ENCODE assay signal across 10 cellular contexts in genomic region chr1:25565188-25565591, GRCh38. TPM values are rescaled to one million over a fixed set of nuclear protein-coding genes. Genes with fewer than 3 reads are reported as not detected.
DNase-seq lines count a peak whose midpoint lies in the region; ATAC-seq and TF ChIP-seq lines count a peak whose summit lies in the region.
"Had no signal": no experiment of that assay in that cellular context is flagged by ENCODE, and none has a peak within 500 bp of the region (broad histone marks: within the 10 kb centered on the region; RNA-seq: fewer than 3 reads in every experiment).

No MANE protein-coding gene starts in this region.

- CTCF ChIA-PET in Caco-2 (lab: Charles Lee) = interaction anchor here (0.6 to 0.7 kb wide), 3 partner anchors 39 to 423 kb away, joined by 3 read pairs; no protein-coding TSS in a partner anchor

- no peaks in the 10 kb centered on the region for H3K9me2 ChIP-seq in GM23248 (ENCODE audit: insufficient read depth)

- peak; percentile 48 for DNase-seq in NCI-H2171 treated with DMSO at 0.1 percent for 48 hours (lab: John Stamatoyannopoulos, UW)
- no peak for DNase-seq in activated T-cell treated with anti-CD3 and anti-CD28 coated beads, Interleukin-2, amount 50 U/mL, for 4 hours
- peak; percentile 50 for DNase-seq in stimulated activated naive CD8-positive, alpha-beta T cell treated with anti-CD3 and anti-CD28 coated beads, Interleukin-15, Interleukin-2, amounts not matched to agents 100 U/mL and 50 U/mL, for 24 hours
- DNase-seq in midbrain (lab: John Stamatoyannopoulos, UW) = no peak
- no peak for DNase-seq in GM23248
- DNase-seq in cerebellum (ENCODE audit: low spot score) = no peak
- no peak for DNase-seq in Caco-2
- DNase-seq: NCI-H226 had no signal

- BruUV-seq in Caco-2 (replicated peaks; lab: Mats Ljungman, UMichigan) = no TSS peak

- no peak for TF ChIP-seq POLR2A in gastroesophageal sphincter (IDR thresholded peaks at IDR 0.05)

- H3K4me1 Mint-ChIP-seq in activated T-cell treated with anti-CD3 and anti-CD28 coated beads, Interleukin-2, amount 50 U/mL, for 4 hours (ENCODE audit: low read depth) = peaks cover 85% of the 10 kb centered on the region
- H3K4me1 Mint-ChIP-seq in Caco-2 (ENCODE audit: low read depth, unreplicated experiment) = peaks cover 9% of the 10 kb centered on the region

- in situ Hi-C loops in GM23248 (cut with MboI) = no loop called here

- WGBS in gastroesophageal sphincter (ENCODE audit: low coverage in 1 of 2), 2 donors = 0 to 25% methylated on average over 4 of the region's 8 CpGs
- 91 to 99% methylated on average over 7 to 8 of the region's 8 CpGs for WGBS in GM23248 (ENCODE audit: low coverage in 1 of 2, low lambda C conversion rate in 2 of 2, missing lambda C conversion rate in 2 of 2), 2 experiments

- H3F3A ChIP-seq in GM23248 (ENCODE audit: insufficient read depth) = peaks cover 40% of the 10 kb centered on the region

- H3K4me3 ChIP-seq in gastroesophageal sphincter (no peak overlapping the region), GM23248 (no peak overlapping the region), Caco-2 (ENCODE audit: low read depth, low read length) (no peak overlapping the region)

- H3K27me3 Mint-ChIP-seq in activated T-cell treated with anti-CD3 and anti-CD28 coated beads, Interleukin-2, amount 50 U/mL, for 4 hours (ENCODE audit: low read depth) = no peaks in the 10 kb centered on the region
- no peaks in the 10 kb centered on the region for H3K27me3 Mint-ChIP-seq in Caco-2 (ENCODE audit: insufficient read depth, unreplicated experiment)
- H3K27me3 Mint-ChIP-seq: memory B cell had no signal

- no peak overlapping the region for H3K27ac Mint-ChIP-seq in Caco-2 (ENCODE audit: unreplicated experiment)
- H3K27ac Mint-ChIP-seq: memory B cell had no signal

- no peak for TF ChIP-seq EP300 in gastroesophageal sphincter (IDR thresholded peaks at IDR 0.05)

- no peak overlapping the region for H3K9ac ChIP-seq in GM23248

- no peaks in the 10 kb centered on the region for H3K9me3 ChIP-seq in gastroesophageal sphincter
- H3K9me3 ChIP-seq in GM23248 (ENCODE audit: low read depth) = no peaks in the 10 kb centered on the region
- no peaks in the 10 kb centered on the region for H3K9me3 ChIP-seq in Caco-2

- H3K4me1 ChIP-seq in gastroesophageal sphincter (peaks cover 0 to 93% (median 41%) of the 10 kb centered on the region in 3 donors), GM23248 (ENCODE audit: insufficient read depth) (peaks cover 43% of the 10 kb centered on the region), Caco-2 (peaks cover 11% of the 10 kb centered on the region; the same call in 1 of the 2 replicates)

- intact Hi-C loops in Caco-2 (cut with micrococcal nuclease; ENCODE audit: unreplicated experiment) = no loop called here

- no peak overlapping the region for H3K4me2 ChIP-seq in GM23248 (ENCODE audit: unreplicated experiment)

- no peak overlapping the region for H2AFZ ChIP-seq in GM23248

- TF ChIP-seq CTCF in gastroesophageal sphincter (IDR thresholded peaks at IDR 0.05) (no peak), Caco-2 (IDR thresholded peaks at IDR 0.05; ENCODE audit: insufficient read depth in 1 of 2, low read depth in 1 of 2, low read length in 1 of 2, severe bottlenecking in 1 of 2, unreplicated experiment in 1 of 2) (no peak)

- H3K4me3 Mint-ChIP-seq in activated T-cell treated with anti-CD3 and anti-CD28 coated beads, Interleukin-2, amount 50 U/mL, for 4 hours = peak overlapping the region; percentile 82
- no peak overlapping the region for H3K4me3 Mint-ChIP-seq in Caco-2 (ENCODE audit: unreplicated experiment)
- H3K4me3 Mint-ChIP-seq: memory B cell had no signal

- H3K79me2 ChIP-seq in GM23248 (ENCODE audit: insufficient read depth) = no peaks in the 10 kb centered on the region

- POLR2A ChIA-PET in Caco-2 (lab: Charles Lee) = no interaction called here

- no peaks in the 10 kb centered on the region for H4K20me1 ChIP-seq in GM23248 (ENCODE audit: insufficient read depth)

- H3K27ac ChIP-seq in gastroesophageal sphincter (peak overlapping the region; percentile 25 to 92 (median 76)), GM23248 (no peak overlapping the region)

- peaks cover 0 to 39% of the 10 kb centered on the region in 2 donors for H3K36me3 ChIP-seq in gastroesophageal sphincter
- 0 out of 2 replicates have a peak, but pooled peaks cover 4% of the 10 kb centered on the region for H3K36me3 ChIP-seq in GM23248 (ENCODE audit: low read depth)
- H3K36me3 ChIP-seq in Caco-2 (ENCODE audit: control insufficient read depth, insufficient read depth, low read length) = no peaks in the 10 kb centered on the region; the same call in 1 of the 2 replicates

- ATAC-seq in activated T-cell treated with anti-CD3 and anti-CD28 coated beads, Interleukin-2, amount 50 U/mL, for 4 hours = peak; percentile 46 to 60
- ATAC-seq in gastroesophageal sphincter = no peak
- ATAC-seq in stimulated activated naive CD8-positive, alpha-beta T cell treated with anti-CD3 and anti-CD28 coated beads, Interleukin-15, Interleukin-2, amounts not matched to agents 100 U/mL and 50 U/mL, for 24 hours = peak; percentile 41

- H3K27me3 ChIP-seq in gastroesophageal sphincter = no peaks in the 10 kb centered on the region
- H3K27me3 ChIP-seq in GM23248 (replicated peaks; ENCODE audit: insufficient read depth) = no peaks in the 10 kb centered on the region
- H3K27me3 ChIP-seq in Caco-2 (replicated peaks; ENCODE audit: control insufficient read depth, insufficient read depth, low read length) = no peaks in the 10 kb centered on the region

- H3K36me3 Mint-ChIP-seq in activated T-cell treated with anti-CD3 and anti-CD28 coated beads, Interleukin-2, amount 50 U/mL, for 4 hours (ENCODE audit: insufficient read depth) = peaks cover 4% of the 10 kb centered on the region
- H3K36me3 Mint-ChIP-seq in Caco-2 (ENCODE audit: insufficient read depth, unreplicated experiment) = peaks cover 13% of the 10 kb centered on the region
- H3K36me3 Mint-ChIP-seq: memory B cell had no signal

- no peaks in the 10 kb centered on the region for H3K9me3 Mint-ChIP-seq in activated T-cell treated with anti-CD3 and anti-CD28 coated beads, Interleukin-2, amount 50 U/mL, for 4 hours
- no peaks in the 10 kb centered on the region for H3K9me3 Mint-ChIP-seq in Caco-2 (ENCODE audit: unreplicated experiment)
- H3K9me3 Mint-ChIP-seq: memory B cell had no signal

RNA-seq across cellular contexts. Expression of gene LDLRAP1, which starts 21.8 kb away (rescaled TPM):
- 10 to 100 TPM in 1 of 3 donors, 1 to 10 TPM in 2; 7.6 to 11.4 (median 9.2) TPM for total RNA-seq in activated T-cell treated with anti-CD3 and anti-CD28 coated beads, Interleukin-2, amount 50 U/mL, for 4 hours
- total RNA-seq in gastroesophageal sphincter (10 to 100 TPM; 13.6 to 21.3 (median 17.2) TPM), cerebellum (3.1 TPM), Caco-2 (2022) (14.5 TPM in 2 replicates)
- total RNA-seq in GM23248 (2014; rRNA removed; shearing (Covaris generic)) = 22.5 and 23.6 TPM in 2 replicates
- polyA plus RNA-seq in GM23248 (2016; fragmentation: Nextera tagmentation; extraction: Ambion mirVana) = 26.9 and 29.5 TPM in 2 replicates

RNA-seq across cellular contexts. Expression of gene MAN1C1, which starts 51.4 kb away (rescaled TPM):
- total RNA-seq in activated T-cell treated with anti-CD3 and anti-CD28 coated beads, Interleukin-2, amount 50 U/mL, for 4 hours = 1 to 10 TPM; 2.7 to 5.7 (median 3.1) TPM
- total RNA-seq in gastroesophageal sphincter = 10 to 100 TPM; 20.0 to 38.1 (median 27.8) TPM
- 0.51 and 1.1 TPM in 2 replicates for total RNA-seq in GM23248 (2014; rRNA removed; shearing (Covaris generic))
- 0.29 and 0.43 TPM in 2 replicates for polyA plus RNA-seq in GM23248 (2016; fragmentation: Nextera tagmentation; extraction: Ambion mirVana)
- total RNA-seq in cerebellum = 14.7 TPM
- 2.7 and 3.5 TPM in 2 replicates for total RNA-seq in Caco-2 (2022)

Comparison
In these comparisons a context has a peak if more than half of its experiments do, and no peak if none do; other contexts are left out.
1. DNase-seq: peak in NCI-H2171 treated with DMSO at 0.1 percent for 48 hours (single experiment) and stimulated activated naive CD8-positive, alpha-beta T cell treated with anti-CD3 and anti-CD28 coated beads, Interleukin-15, Interleukin-2, amounts not matched to agents 100 U/mL and 50 U/mL, for 24 hours (single experiment); none in activated T-cell treated with anti-CD3 and anti-CD28 coated beads, Interleukin-2, amount 50 U/mL, for 4 hours (single experiment), midbrain (single experiment), GM23248 (single experiment), cerebellum (single experiment) and Caco-2 (0 of 2).